8 cellular contexts compared by ENCODE assay signal in genomic region chr6:109793793-109794192, GRCh38.
DNase-seq lines count a peak whose midpoint lies in the region; ATAC-seq and TF ChIP-seq lines count a peak whose summit lies in the region.

No MANE protein-coding gene starts in this region.

- peaks cover 0 to 19% (median 4%) of the 10 kb centered on the region in 3 donors for H3K4me1 ChIP-seq in gastroesophageal sphincter
- H3K4me1 ChIP-seq in smooth muscle cell (ENCODE audit: low read depth): peaks cover 9% of the 10 kb centered on the region

- peaks cover 2% of the 10 kb centered on the region for H3K36me3 Mint-ChIP-seq in T-helper 2 cell treated with Interferon-gamma antibody and Interleukin-4, amounts not matched to agents 5 μg/mL and 100 μg/mL, for 36 hours (ENCODE audit: low read depth)

- H2AFZ ChIP-seq in smooth muscle cell (ENCODE audit: low read depth): no peak overlapping the region

- peak; percentile 72 for DNase-seq in AG08396 (ENCODE audit: low spot score)
- DNase-seq in HL-60 (ENCODE audit: low read depth in 1 of 2, low spot score in 1 of 2): no peak
- peak; percentile 22 for DNase-seq in T-helper 2 cell treated with Interferon-gamma antibody and Interleukin-4, amounts not matched to agents 5 μg/mL and 100 μg/mL, for 36 hours (ENCODE audit: low spot score)
- DNase-seq in smooth muscle cell (lab: John Stamatoyannopoulos, UW; ENCODE audit: unreplicated experiment): no peak
- DNase-seq in NCI-H187 treated with DMSO at 0.1 percent for 48 hours (lab: John Stamatoyannopoulos, UW): no peak
- DNase-seq in Kasumi-1 (lab: John Stamatoyannopoulos, UW): no peak

- H3K27ac ChIP-seq in HL-60 (replicated peaks): peak overlapping the region; percentile 69; the same call in 1 of the 2 replicates
- H3K27ac ChIP-seq in gastroesophageal sphincter: peak overlapping the region in 3 of 4 donors; percentile 61 to 72 (median 64)
- H3K27ac ChIP-seq in smooth muscle cell (ENCODE audit: low read depth): peak overlapping the region; percentile 85

- H3K4me3 ChIP-seq in HL-60 (replicated peaks; ENCODE audit: insufficient read depth, low read length) (no peak overlapping the region), gastroesophageal sphincter (no peak overlapping the region), smooth muscle cell (no peak overlapping the region)

- H3K27me3 Mint-ChIP-seq in T-helper 2 cell treated with Interferon-gamma antibody and Interleukin-4, amounts not matched to agents 5 μg/mL and 100 μg/mL, for 36 hours (ENCODE audit: low read depth): no peaks in the 10 kb centered on the region

- no peak overlapping the region for H3K4me3 Mint-ChIP-seq in T-helper 2 cell treated with Interferon-gamma antibody and Interleukin-4, amounts not matched to agents 5 μg/mL and 100 μg/mL, for 36 hours

- 0 to 10% methylated on average over 1 of the region's 1 CpG for WGBS in gastroesophageal sphincter (ENCODE audit: low coverage in 1 of 2), 2 donors
- WGBS in smooth muscle cell (ENCODE audit: low lambda C conversion rate): 7% methylated on average over 1 of the region's 1 CpG

- H3K9me3 ChIP-seq in gastroesophageal sphincter (no peaks in the 10 kb centered on the region), smooth muscle cell (replicated peaks; ENCODE audit: low read depth) (no peaks in the 10 kb centered on the region)

- H3K79me2 ChIP-seq in smooth muscle cell (ENCODE audit: low read depth): no peaks in the 10 kb centered on the region

- H3K27ac Mint-ChIP-seq in T-helper 2 cell treated with Interferon-gamma antibody and Interleukin-4, amounts not matched to agents 5 μg/mL and 100 μg/mL, for 36 hours: peak overlapping the region; percentile 75

- ATAC-seq in gastroesophageal sphincter (peak; percentile 91), GM18858 (IDR thresholded peaks at IDR 0.05; ENCODE audit: unreplicated experiment) (no peak)

- TF ChIP-seq POLR2A in gastroesophageal sphincter (IDR thresholded peaks at IDR 0.05): no peak

- H3K36me3 ChIP-seq in gastroesophageal sphincter: peaks cover 0 to 38% of the 10 kb centered on the region in 2 donors
- H3K36me3 ChIP-seq in smooth muscle cell (ENCODE audit: low read depth): no peaks in the 10 kb centered on the region

- H3K4me2 ChIP-seq in smooth muscle cell: no peak overlapping the region

- TF ChIP-seq CTCF in HL-60 (IDR thresholded peaks at IDR 0.05; ENCODE audit: insufficient read depth, low read length) (no peak), gastroesophageal sphincter (IDR thresholded peaks at IDR 0.05) (no peak), smooth muscle cell (IDR thresholded peaks at IDR 0.05; ENCODE audit: borderline replicate concordance, insufficient read depth, poor library complexity, severe bottlenecking) (no peak)

- no peak for TF ChIP-seq EP300 in gastroesophageal sphincter (IDR thresholded peaks at IDR 0.05)

- H3F3A ChIP-seq in smooth muscle cell (ENCODE audit: low read depth): no peaks in the 10 kb centered on the region

- H3K9me3 Mint-ChIP-seq in T-helper 2 cell treated with Interferon-gamma antibody and Interleukin-4, amounts not matched to agents 5 μg/mL and 100 μg/mL, for 36 hours: no peaks in the 10 kb centered on the region

- H3K4me1 Mint-ChIP-seq in T-helper 2 cell treated with Interferon-gamma antibody and Interleukin-4, amounts not matched to agents 5 μg/mL and 100 μg/mL, for 36 hours (ENCODE audit: low read depth): no peaks in the 10 kb centered on the region

- H3K9ac ChIP-seq in smooth muscle cell (ENCODE audit: low read depth): peak overlapping the region; percentile 9

- H3K27me3 ChIP-seq in HL-60 (ENCODE audit: insufficient read depth, poor library complexity, severe bottlenecking) (no peaks in the 10 kb centered on the region), gastroesophageal sphincter (no peaks in the 10 kb centered on the region), smooth muscle cell (ENCODE audit: low read depth) (no peaks in the 10 kb centered on the region)

- H4K20me1 ChIP-seq in smooth muscle cell (ENCODE audit: low read depth): no peaks in the 10 kb centered on the region

Comparison
In these comparisons a context has a peak if more than half of its experiments do, and no peak if none do; other contexts are left out.
1. DNase-seq: peak in AG08396 (single experiment) and T-helper 2 cell treated with Interferon-gamma antibody and Interleukin-4, amounts not matched to agents 5 μg/mL and 100 μg/mL, for 36 hours (single experiment); none in HL-60 (0 of 2), smooth muscle cell (single experiment), NCI-H187 treated with DMSO at 0.1 percent for 48 hours (single experiment) and Kasumi-1 (0 of 2).
2. Peak in every context shown above with its lines, with median percentiles within 50 percentile points of each other: H3K27ac ChIP-seq.